1 cellular context compared by ENCODE assay signal in the genomic region with DNA sequence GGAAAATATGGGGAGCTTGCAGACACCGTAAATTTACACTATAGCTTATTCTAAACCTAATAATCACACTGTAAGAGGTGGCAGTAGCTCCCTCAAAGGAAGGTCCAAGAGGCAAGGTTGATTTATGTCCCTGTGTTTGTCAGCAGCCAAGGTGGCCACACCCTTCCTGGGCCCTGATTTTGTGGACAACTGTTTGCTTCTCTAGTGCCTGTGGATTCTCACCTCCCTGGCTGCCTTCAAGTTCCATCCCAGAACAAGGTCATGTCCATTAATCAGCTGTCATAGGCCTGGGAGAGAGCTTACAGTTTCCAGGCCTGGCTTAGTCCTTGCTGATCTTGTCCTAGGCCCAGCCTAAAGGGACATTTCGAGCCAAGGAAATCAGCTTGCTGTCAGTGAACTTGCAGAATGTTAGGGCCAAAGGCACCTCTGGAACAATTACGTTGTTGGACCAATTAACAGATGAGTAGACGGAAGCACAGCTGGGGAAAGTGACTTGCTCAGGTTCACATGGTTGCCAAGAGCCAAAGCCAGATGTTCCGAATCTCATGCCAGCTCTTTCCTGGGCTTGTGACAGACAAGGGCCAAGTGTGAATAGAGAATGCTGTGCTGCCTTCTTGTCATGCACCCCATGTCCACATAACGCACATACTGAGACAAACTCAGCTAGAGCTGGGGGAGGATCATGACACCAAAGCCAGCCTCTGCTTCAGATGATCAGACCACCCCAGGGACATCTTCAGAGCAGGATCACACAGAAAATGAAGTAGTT.
TF ChIP-seq lines count a peak whose summit lies in the region.

No MANE protein-coding gene starts in this region.

TF ChIP-seq in H1, 55 proteins besides CTCF, POLR2A, EP300 and RAD21:
- TF ChIP-seq EGR1 (IDR thresholded peaks at IDR 0.05; ENCODE audit: borderline replicate concordance, low read depth, low read length) (no peak), TEAD4 (IDR thresholded peaks at IDR 0.05; ENCODE audit: low read depth, low read length) (no peak), RBBP5 (IDR thresholded peaks at IDR 0.05; ENCODE audit: borderline replicate concordance, low read depth, low read length) (no peak), BCL11A (IDR thresholded peaks at IDR 0.05; ENCODE audit: low read depth in 2 of 2, low read length in 2 of 2) (no peak), BACH1 (IDR thresholded peaks at IDR 0.05; ENCODE audit: low read length) (no peak), KDM1A (IDR thresholded peaks at IDR 0.05; ENCODE audit: borderline replicate concordance, low read length) (no peak), RNF2 (IDR thresholded peaks at IDR 0.05; ENCODE audit: borderline replicate concordance, low read depth, low read length, missing control alignments, poor library complexity, severe bottlenecking) (no peak), ASH2L (IDR thresholded peaks at IDR 0.05; ENCODE audit: low read length) (no peak), CEBPB (IDR thresholded peaks at IDR 0.05; ENCODE audit: low read depth, low read length) (no peak), TAF7 (optimal IDR thresholded peaks at IDR 0.05; ENCODE audit: borderline replicate concordance, low read depth, low read length) (no peak), JUND (IDR thresholded peaks at IDR 0.05; ENCODE audit: low read length) (no peak), SP4 (IDR thresholded peaks at IDR 0.05; ENCODE audit: low read length) (no peak), CREB1 (IDR thresholded peaks at IDR 0.05) (no peak)
- TF ChIP-seq, protein P1, sequence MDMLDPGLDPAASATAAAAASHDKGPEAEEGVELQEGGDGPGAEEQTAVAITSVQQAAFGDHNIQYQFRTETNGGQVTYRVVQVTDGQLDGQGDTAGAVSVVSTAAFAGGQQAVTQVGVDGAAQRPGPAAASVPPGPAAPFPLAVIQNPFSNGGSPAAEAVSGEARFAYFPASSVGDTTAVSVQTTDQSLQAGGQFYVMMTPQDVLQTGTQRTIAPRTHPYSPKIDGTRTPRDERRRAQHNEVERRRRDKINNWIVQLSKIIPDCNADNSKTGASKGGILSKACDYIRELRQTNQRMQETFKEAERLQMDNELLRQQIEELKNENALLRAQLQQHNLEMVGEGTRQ (IDR thresholded peaks at IDR 0.05; ENCODE audit: low read length): no peak
